ENCODE assay signal across 1 cellular context in the genomic region with DNA sequence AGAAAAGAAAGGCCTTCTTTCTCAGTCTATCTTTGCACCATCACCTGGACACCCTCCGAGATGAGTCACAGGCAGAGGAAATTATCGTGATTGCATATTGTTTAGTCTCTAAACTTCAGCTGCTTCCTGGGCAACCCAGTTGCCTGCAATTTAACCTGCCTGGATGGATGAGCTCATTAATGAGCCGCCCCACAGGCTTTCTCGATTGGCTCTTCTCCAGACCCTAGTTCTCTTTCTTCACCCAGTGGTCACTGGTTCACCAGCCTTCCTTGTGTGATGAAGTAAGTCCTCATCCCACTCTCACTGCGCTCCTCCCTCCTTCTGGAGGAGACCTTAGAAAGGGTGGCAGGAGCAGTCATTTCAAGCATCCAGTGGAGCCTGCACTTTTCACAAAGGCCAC.
TF ChIP-seq lines count a peak whose summit lies in the region.

No MANE protein-coding gene starts in this region.

TF ChIP-seq in SK-N-SH, 30 proteins besides CTCF, POLR2A, EP300 and RAD21 (continued from another document):
- TF ChIP-seq RCOR1 (IDR thresholded peaks at IDR 0.05; ENCODE audit: low read length) = no peak
- TF ChIP-seq, protein P1, sequence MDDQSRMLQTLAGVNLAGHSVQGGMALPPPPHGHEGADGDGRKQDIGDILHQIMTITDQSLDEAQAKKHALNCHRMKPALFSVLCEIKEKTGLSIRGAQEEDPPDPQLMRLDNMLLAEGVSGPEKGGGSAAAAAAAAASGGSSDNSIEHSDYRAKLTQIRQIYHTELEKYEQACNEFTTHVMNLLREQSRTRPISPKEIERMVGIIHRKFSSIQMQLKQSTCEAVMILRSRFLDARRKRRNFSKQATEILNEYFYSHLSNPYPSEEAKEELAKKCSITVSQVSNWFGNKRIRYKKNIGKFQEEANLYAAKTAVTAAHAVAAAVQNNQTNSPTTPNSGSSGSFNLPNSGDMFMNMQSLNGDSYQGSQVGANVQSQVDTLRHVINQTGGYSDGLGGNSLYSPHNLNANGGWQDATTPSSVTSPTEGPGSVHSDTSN (IDR thresholded peaks at IDR 0.05) = peak; percentile 43; the same call in 1 of the 2 replicates
- TF ChIP-seq TAF1 (IDR thresholded peaks at IDR 0.05; ENCODE audit: borderline replicate concordance, low read depth, low read length) = no peak
